12 cellular contexts compared by ENCODE assay signal in genomic region chrX:7372843-7373525, GRCh38.
DNase-seq lines count a peak whose midpoint lies in the region; ATAC-seq and TF ChIP-seq lines count a peak whose summit lies in the region.
"Had no signal": no experiment of that assay in that cellular context is flagged by ENCODE, and none has a peak within 500 bp of the region (broad histone marks: within the 10 kb centered on the region; RNA-seq: fewer than 3 reads in every experiment).

No MANE protein-coding gene starts in this region.

- no peaks in the 10 kb centered on the region for H3K4me1 Mint-ChIP-seq in activated T-helper 17 cell treated with anti-CD3 and anti-CD28 coated beads, Interleukin-2, amount 50 U/mL, for 72 hours
- H3K4me1 Mint-ChIP-seq: activated naive CD4-positive, alpha-beta T cell treated with anti-CD3 and anti-CD28 coated beads, Interleukin-2, amount 10 ng/mL, durations not matched to agents 7 days and 5 days had no signal

- H3K9me3 ChIP-seq in left lung: peaks cover 0 to 6% of the 10 kb centered on the region in 2 donors
- H3K9me3 ChIP-seq: SJCRH30 had no signal

- H3K9me3 Mint-ChIP-seq in activated T-helper 17 cell treated with anti-CD3 and anti-CD28 coated beads, Interleukin-2, amount 50 U/mL, for 72 hours: peaks cover 1% of the 10 kb centered on the region

- intact Hi-C loops in sciatic nerve (cut with DNase I): no loop called here
- intact Hi-C loops in left lung (cut with DNase I): no loop called here

- ATAC-seq in sciatic nerve: peak; percentile 49
- no peak for ATAC-seq in SK-N-SH treated with all-trans-retinoic acid at 6 μM for 48 hours
- no peak for ATAC-seq in left lung
- ATAC-seq in activated T-helper 17 cell treated with anti-CD3 and anti-CD28 coated beads, Interleukin-2, amount 50 U/mL, for 72 hours (replicated peaks): no peak
- ATAC-seq: stimulated activated naive CD8-positive, alpha-beta T cell treated with anti-CD3 and anti-CD28 coated beads, Interleukin-15, Interleukin-2, amounts not matched to agents 100 U/mL and 50 U/mL, for 24 hours had no signal

- H3K36me3 Mint-ChIP-seq in activated T-helper 17 cell treated with anti-CD3 and anti-CD28 coated beads, Interleukin-2, amount 50 U/mL, for 72 hours (ENCODE audit: low read depth): no peaks in the 10 kb centered on the region
- H3K36me3 Mint-ChIP-seq: activated naive CD4-positive, alpha-beta T cell treated with anti-CD3 and anti-CD28 coated beads, Interleukin-2, amount 10 ng/mL, durations not matched to agents 7 days and 5 days had no signal

- DNase-seq in GM03348 (ENCODE audit: low spot score): peak; percentile 29
- DNase-seq in NCI-H226: peak; percentile 41
- DNase-seq in epithelial cell of esophagus (ENCODE audit: low read depth): peak; percentile 76
- no peak for DNase-seq in sciatic nerve (ENCODE audit: low spot score)
- DNase-seq in left lung: no peak
- DNase-seq: activated naive CD4-positive, alpha-beta T cell treated with anti-CD3 and anti-CD28 coated beads, Interleukin-2, amount 10 ng/mL, durations not matched to agents 7 days and 5 days; NCI-H2029; NCI-H748 treated with DMSO at 0.1 percent for 48 hours; SJCRH30; stimulated activated naive CD8-positive, alpha-beta T cell treated with anti-CD3 and anti-CD28 coated beads, Interleukin-15, Interleukin-2, amounts not matched to agents 100 U/mL and 50 U/mL, for 24 hours had no signal

- no peaks in the 10 kb centered on the region for H3K27me3 ChIP-seq in left lung
- H3K27me3 ChIP-seq: SJCRH30 had no signal

- TF ChIP-seq CTCF in epithelial cell of esophagus (IDR thresholded peaks at IDR 0.05; ENCODE audit: insufficient read depth, low read depth, low read length, missing control alignments) (no peak), left lung (IDR thresholded peaks at IDR 0.05) (no peak)

- no peak overlapping the region for H3K4me3 Mint-ChIP-seq in activated T-helper 17 cell treated with anti-CD3 and anti-CD28 coated beads, Interleukin-2, amount 50 U/mL, for 72 hours
- H3K4me3 Mint-ChIP-seq: activated naive CD4-positive, alpha-beta T cell treated with anti-CD3 and anti-CD28 coated beads, Interleukin-2, amount 10 ng/mL, durations not matched to agents 7 days and 5 days had no signal

- H3K4me1 ChIP-seq in left lung: no peaks in the 10 kb centered on the region
- H3K4me1 ChIP-seq: SJCRH30 had no signal

- H3K36me3 ChIP-seq in left lung: no peaks in the 10 kb centered on the region
- H3K36me3 ChIP-seq: SJCRH30 had no signal

- H3K27me3 Mint-ChIP-seq in activated T-helper 17 cell treated with anti-CD3 and anti-CD28 coated beads, Interleukin-2, amount 50 U/mL, for 72 hours: no peaks in the 10 kb centered on the region
- H3K27me3 Mint-ChIP-seq: activated naive CD4-positive, alpha-beta T cell treated with anti-CD3 and anti-CD28 coated beads, Interleukin-2, amount 10 ng/mL, durations not matched to agents 7 days and 5 days had no signal

- H3K4me3 ChIP-seq in epithelial cell of esophagus (ENCODE audit: low read length) (no peak overlapping the region), left lung (no peak overlapping the region)
- H3K4me3 ChIP-seq: SJCRH30 had no signal

- H3K27ac ChIP-seq in left lung: no peak overlapping the region
- H3K27ac ChIP-seq: SJCRH30 had no signal

- no peak overlapping the region for H3K27ac Mint-ChIP-seq in activated T-helper 17 cell treated with anti-CD3 and anti-CD28 coated beads, Interleukin-2, amount 50 U/mL, for 72 hours
- H3K27ac Mint-ChIP-seq: activated naive CD4-positive, alpha-beta T cell treated with anti-CD3 and anti-CD28 coated beads, Interleukin-2, amount 10 ng/mL, durations not matched to agents 7 days and 5 days had no signal

TF ChIP-seq in SK-N-SH treated with all-trans-retinoic acid at 6 μM for 48 hours, 23 proteins besides CTCF, POLR2A, EP300 and RAD21:
- TF ChIP-seq ZC3H10 (CRISPR knock-in tag; IDR thresholded peaks at IDR 0.05) (no peak), POU6F1 (CRISPR knock-in tag; IDR thresholded peaks at IDR 0.05; ENCODE audit: borderline replicate concordance, low read depth) (no peak), BACH2 (CRISPR knock-in tag; IDR thresholded peaks at IDR 0.05; ENCODE audit: borderline replicate concordance) (no peak), CSRNP3 (CRISPR knock-in tag; IDR thresholded peaks at IDR 0.05) (no peak), OSR1 (CRISPR knock-in tag; IDR thresholded peaks at IDR 0.05) (no peak)

Comparison
In these comparisons a context has a peak if more than half of its experiments do, and no peak if none do; other contexts are left out.
1. DNase-seq: peak in GM03348 (single experiment), NCI-H226 (single experiment) and epithelial cell of esophagus (single experiment); none in sciatic nerve (single experiment) and left lung (0 of 2).